ENCODE assay signal across 13 cellular contexts in genomic region chr21:31952828-31953227, GRCh38.
A peak's percentile ranks its signal among the peaks of the same experiment; 100 is the strongest.
DNase-seq lines count a peak whose midpoint lies in the region; TF ChIP-seq lines count a peak whose summit lies in the region.
"Had no signal": no experiment of that assay in that cellular context is flagged by ENCODE, and none has a peak within 500 bp of the region (broad histone marks: within the 10 kb centered on the region; RNA-seq: fewer than 3 reads in every experiment).

No MANE protein-coding gene starts in this region.

- no peak for TF ChIP-seq CTCF in progenitor cell of endocrine pancreas (IDR thresholded peaks at IDR 0.05; ENCODE audit: unreplicated experiment)
- TF ChIP-seq CTCF in foreskin fibroblast (IDR thresholded peaks at IDR 0.05; ENCODE audit: low read depth, low read length) = no peak

- H3K27ac Mint-ChIP-seq in progenitor cell of endocrine pancreas = peak overlapping the region; percentile 70
- H3K27ac Mint-ChIP-seq: CD4-positive, CD25-positive, alpha-beta regulatory T cell had no signal

- H3K36me3 ChIP-seq in adipocyte (ENCODE audit: control insufficient read depth, insufficient read depth, low read length, severe bottlenecking) (no peaks in the 10 kb centered on the region), mesenchymal stem cell (ENCODE audit: control insufficient read depth in 1 of 2, insufficient read depth in 2 of 2, low read depth in 1 of 2, low read length in 2 of 2) (no peaks in the 10 kb centered on the region)

- H4K8ac ChIP-seq in mesenchymal stem cell (ENCODE audit: low read length) = no peak overlapping the region

- H2BK5ac ChIP-seq in mesenchymal stem cell (ENCODE audit: low read depth, low read length, poor library complexity, severe bottlenecking) = no peak overlapping the region

- H3K27me3 ChIP-seq in adipocyte (replicated peaks; ENCODE audit: control insufficient read depth, insufficient read depth, low read length) (no peaks in the 10 kb centered on the region), mesenchymal stem cell (ENCODE audit: control insufficient read depth in 1 of 2, insufficient read depth in 1 of 2, low read length in 2 of 2) (no peaks in the 10 kb centered on the region)
- H3K27me3 ChIP-seq: BLaER1 had no signal

- H2BK120ac ChIP-seq in mesenchymal stem cell (ENCODE audit: low read depth, low read length) = no peak overlapping the region

- 94% methylated on average over 1 of the region's 3 CpGs for WGBS in mesenchymal stem cell

- no peaks in the 10 kb centered on the region for H3K27me3 Mint-ChIP-seq in progenitor cell of endocrine pancreas

- H4K91ac ChIP-seq in mesenchymal stem cell (ENCODE audit: low read length) = no peak overlapping the region

- H2BK15ac ChIP-seq in mesenchymal stem cell (ENCODE audit: low read depth, poor library complexity, severe bottlenecking) = no peak overlapping the region

- no peak overlapping the region for H3K23ac ChIP-seq in mesenchymal stem cell (ENCODE audit: low read length in 2 of 2)

- no peaks in the 10 kb centered on the region for H3K4me1 Mint-ChIP-seq in progenitor cell of endocrine pancreas (ENCODE audit: low read depth)
- H3K4me1 Mint-ChIP-seq: CD4-positive, CD25-positive, alpha-beta regulatory T cell; H9 had no signal

- H2AK5ac ChIP-seq in mesenchymal stem cell (ENCODE audit: low read length, severe bottlenecking) = no peak overlapping the region

- no peak overlapping the region for H3K4ac ChIP-seq in mesenchymal stem cell (ENCODE audit: low read depth in 1 of 2, low read length in 2 of 2)

- H3K4me3 ChIP-seq in adipocyte (ENCODE audit: low read length) (no peak overlapping the region), mesenchymal stem cell (ENCODE audit: insufficient read depth in 1 of 2, low read depth in 1 of 2, low read length in 2 of 2) (no peak overlapping the region), foreskin fibroblast (ENCODE audit: low read depth in 1 of 2, low read length in 2 of 2) (no peak overlapping the region)
- H3K4me3 ChIP-seq: A549, BLaER1 had no signal

- H3K9ac ChIP-seq in adipocyte (ENCODE audit: low read length) = no peak overlapping the region
- H3K9ac ChIP-seq in mesenchymal stem cell (ENCODE audit: low read length) = no peak overlapping the region
- H3K9ac ChIP-seq: BLaER1 had no signal

- no peak overlapping the region for H3K14ac ChIP-seq in mesenchymal stem cell (ENCODE audit: low read length in 2 of 2)

- H3K4me2 ChIP-seq in mesenchymal stem cell (ENCODE audit: low read length, poor library complexity, severe bottlenecking) = no peak overlapping the region
- H3K4me2 ChIP-seq: A549, BLaER1 had no signal

- H3K9me3 Mint-ChIP-seq in progenitor cell of endocrine pancreas (ENCODE audit: low read depth) = no peaks in the 10 kb centered on the region
- H3K9me3 Mint-ChIP-seq: H9 had no signal

- H2BK12ac ChIP-seq in mesenchymal stem cell (ENCODE audit: low read length in 2 of 2) = no peak overlapping the region

- no peak overlapping the region for H3K27ac ChIP-seq in mesenchymal stem cell (ENCODE audit: low read length, poor library complexity, severe bottlenecking)
- H3K27ac ChIP-seq: A549, BLaER1 had no signal

- H3K18ac ChIP-seq in mesenchymal stem cell (ENCODE audit: low read depth in 1 of 2, low read length in 2 of 2) = no peak overlapping the region

- no peaks in the 10 kb centered on the region for H3K79me1 ChIP-seq in mesenchymal stem cell (replicated peaks; ENCODE audit: low read length, poor library complexity, severe bottlenecking)

- no peak overlapping the region for H2AFZ ChIP-seq in mesenchymal stem cell (ENCODE audit: low read depth, low read length)

- no peak overlapping the region for H3K4me3 Mint-ChIP-seq in progenitor cell of endocrine pancreas (ENCODE audit: low read depth)
- H3K4me3 Mint-ChIP-seq: CD4-positive, CD25-positive, alpha-beta regulatory T cell; H9 had no signal

- H3K4me1 ChIP-seq in adipocyte (ENCODE audit: control insufficient read depth, insufficient read depth, low read length) = no peaks in the 10 kb centered on the region
- H3K4me1 ChIP-seq in mesenchymal stem cell (ENCODE audit: control insufficient read depth, insufficient read depth, low read depth, low read length) = no peaks in the 10 kb centered on the region
- H3K4me1 ChIP-seq: A549, BLaER1 had no signal

- H3K9me3 ChIP-seq in adipocyte (ENCODE audit: control insufficient read depth, low read length) = no peaks in the 10 kb centered on the region
- H3K9me3 ChIP-seq in mesenchymal stem cell (ENCODE audit: control insufficient read depth, low read length) = no peaks in the 10 kb centered on the region
- H3K9me3 ChIP-seq: A549, BLaER1 had no signal

- DNase-seq in adipocyte (ENCODE audit: low read depth) = peak; percentile 78
- peak; percentile 40 for DNase-seq in mesenchymal stem cell
- DNase-seq in progenitor cell of endocrine pancreas (ENCODE audit: low spot score, unreplicated experiment) = no peak
- no peak for DNase-seq in foreskin fibroblast
- no peak for DNase-seq in T-helper 2 cell
- DNase-seq in activated gamma-delta T cell treated with Interleukin-2 at 50 U/mL for 16 hours = no peak
- DNase-seq: CD4-positive, CD25-positive, alpha-beta regulatory T cell; DMS53; GF-D8; GOT3; H9 had no signal

- peaks cover 54% of the 10 kb centered on the region for H3K36me3 Mint-ChIP-seq in progenitor cell of endocrine pancreas (ENCODE audit: insufficient read depth)
- H3K36me3 Mint-ChIP-seq: CD4-positive, CD25-positive, alpha-beta regulatory T cell had no signal

Comparison
In these comparisons a context has a peak if more than half of its experiments do, and no peak if none do; other contexts are left out.
1. DNase-seq: peak in adipocyte (single experiment) and mesenchymal stem cell (single experiment); none in progenitor cell of endocrine pancreas (single experiment), foreskin fibroblast (0 of 2), T-helper 2 cell (0 of 5) and activated gamma-delta T cell treated with Interleukin-2 at 50 U/mL for 16 hours (single experiment).